In the genomic region with DNA sequence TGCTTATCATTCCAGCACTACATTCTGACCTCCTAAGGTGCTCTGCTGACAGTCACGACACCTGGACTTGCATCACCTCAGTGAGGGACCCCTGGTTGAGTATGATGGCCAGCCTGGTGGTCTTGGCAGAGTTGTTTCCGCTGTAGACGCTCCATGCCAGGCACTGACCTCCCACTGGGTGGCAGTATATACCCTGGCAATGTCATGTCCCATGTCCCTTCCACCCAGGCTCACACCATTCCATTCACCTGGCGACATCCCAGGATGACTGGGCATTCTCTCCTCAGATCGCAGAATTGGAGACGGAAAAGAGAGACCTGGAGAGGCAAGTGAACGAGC, we compare ENCODE assay signal across 1 cellular context.
TF ChIP-seq lines count a peak whose summit lies in the region.

No MANE protein-coding gene starts in this region.

TF ChIP-seq in H1, 55 proteins besides CTCF, POLR2A, EP300 and RAD21:
- TF ChIP-seq TBP (IDR thresholded peaks at IDR 0.05; ENCODE audit: low read depth, low read length), result no peak
- peak; percentile 19 for TF ChIP-seq ASH2L (IDR thresholded peaks at IDR 0.05; ENCODE audit: low read length)
- TF ChIP-seq CHD1 (IDR thresholded peaks at IDR 0.05; ENCODE audit: low read depth, low read length), result no peak
- TF ChIP-seq HDAC2 (IDR thresholded peaks at IDR 0.05; ENCODE audit: borderline replicate concordance in 1 of 2, low read depth in 2 of 2, low read length in 2 of 2), result 0 out of 4 replicates have a peak, but pooled peaks of 1 of the 2 experiments have one; percentile 65
- no peak for TF ChIP-seq CBX5 (IDR thresholded peaks at IDR 0.05; ENCODE audit: low read depth, low read length)
- TF ChIP-seq SUZ12 (IDR thresholded peaks at IDR 0.05; ENCODE audit: low read length), result no peak
- no peak for TF ChIP-seq TAF1 (IDR thresholded peaks at IDR 0.05; ENCODE audit: low read depth, low read length)
- TF ChIP-seq, protein P1, sequence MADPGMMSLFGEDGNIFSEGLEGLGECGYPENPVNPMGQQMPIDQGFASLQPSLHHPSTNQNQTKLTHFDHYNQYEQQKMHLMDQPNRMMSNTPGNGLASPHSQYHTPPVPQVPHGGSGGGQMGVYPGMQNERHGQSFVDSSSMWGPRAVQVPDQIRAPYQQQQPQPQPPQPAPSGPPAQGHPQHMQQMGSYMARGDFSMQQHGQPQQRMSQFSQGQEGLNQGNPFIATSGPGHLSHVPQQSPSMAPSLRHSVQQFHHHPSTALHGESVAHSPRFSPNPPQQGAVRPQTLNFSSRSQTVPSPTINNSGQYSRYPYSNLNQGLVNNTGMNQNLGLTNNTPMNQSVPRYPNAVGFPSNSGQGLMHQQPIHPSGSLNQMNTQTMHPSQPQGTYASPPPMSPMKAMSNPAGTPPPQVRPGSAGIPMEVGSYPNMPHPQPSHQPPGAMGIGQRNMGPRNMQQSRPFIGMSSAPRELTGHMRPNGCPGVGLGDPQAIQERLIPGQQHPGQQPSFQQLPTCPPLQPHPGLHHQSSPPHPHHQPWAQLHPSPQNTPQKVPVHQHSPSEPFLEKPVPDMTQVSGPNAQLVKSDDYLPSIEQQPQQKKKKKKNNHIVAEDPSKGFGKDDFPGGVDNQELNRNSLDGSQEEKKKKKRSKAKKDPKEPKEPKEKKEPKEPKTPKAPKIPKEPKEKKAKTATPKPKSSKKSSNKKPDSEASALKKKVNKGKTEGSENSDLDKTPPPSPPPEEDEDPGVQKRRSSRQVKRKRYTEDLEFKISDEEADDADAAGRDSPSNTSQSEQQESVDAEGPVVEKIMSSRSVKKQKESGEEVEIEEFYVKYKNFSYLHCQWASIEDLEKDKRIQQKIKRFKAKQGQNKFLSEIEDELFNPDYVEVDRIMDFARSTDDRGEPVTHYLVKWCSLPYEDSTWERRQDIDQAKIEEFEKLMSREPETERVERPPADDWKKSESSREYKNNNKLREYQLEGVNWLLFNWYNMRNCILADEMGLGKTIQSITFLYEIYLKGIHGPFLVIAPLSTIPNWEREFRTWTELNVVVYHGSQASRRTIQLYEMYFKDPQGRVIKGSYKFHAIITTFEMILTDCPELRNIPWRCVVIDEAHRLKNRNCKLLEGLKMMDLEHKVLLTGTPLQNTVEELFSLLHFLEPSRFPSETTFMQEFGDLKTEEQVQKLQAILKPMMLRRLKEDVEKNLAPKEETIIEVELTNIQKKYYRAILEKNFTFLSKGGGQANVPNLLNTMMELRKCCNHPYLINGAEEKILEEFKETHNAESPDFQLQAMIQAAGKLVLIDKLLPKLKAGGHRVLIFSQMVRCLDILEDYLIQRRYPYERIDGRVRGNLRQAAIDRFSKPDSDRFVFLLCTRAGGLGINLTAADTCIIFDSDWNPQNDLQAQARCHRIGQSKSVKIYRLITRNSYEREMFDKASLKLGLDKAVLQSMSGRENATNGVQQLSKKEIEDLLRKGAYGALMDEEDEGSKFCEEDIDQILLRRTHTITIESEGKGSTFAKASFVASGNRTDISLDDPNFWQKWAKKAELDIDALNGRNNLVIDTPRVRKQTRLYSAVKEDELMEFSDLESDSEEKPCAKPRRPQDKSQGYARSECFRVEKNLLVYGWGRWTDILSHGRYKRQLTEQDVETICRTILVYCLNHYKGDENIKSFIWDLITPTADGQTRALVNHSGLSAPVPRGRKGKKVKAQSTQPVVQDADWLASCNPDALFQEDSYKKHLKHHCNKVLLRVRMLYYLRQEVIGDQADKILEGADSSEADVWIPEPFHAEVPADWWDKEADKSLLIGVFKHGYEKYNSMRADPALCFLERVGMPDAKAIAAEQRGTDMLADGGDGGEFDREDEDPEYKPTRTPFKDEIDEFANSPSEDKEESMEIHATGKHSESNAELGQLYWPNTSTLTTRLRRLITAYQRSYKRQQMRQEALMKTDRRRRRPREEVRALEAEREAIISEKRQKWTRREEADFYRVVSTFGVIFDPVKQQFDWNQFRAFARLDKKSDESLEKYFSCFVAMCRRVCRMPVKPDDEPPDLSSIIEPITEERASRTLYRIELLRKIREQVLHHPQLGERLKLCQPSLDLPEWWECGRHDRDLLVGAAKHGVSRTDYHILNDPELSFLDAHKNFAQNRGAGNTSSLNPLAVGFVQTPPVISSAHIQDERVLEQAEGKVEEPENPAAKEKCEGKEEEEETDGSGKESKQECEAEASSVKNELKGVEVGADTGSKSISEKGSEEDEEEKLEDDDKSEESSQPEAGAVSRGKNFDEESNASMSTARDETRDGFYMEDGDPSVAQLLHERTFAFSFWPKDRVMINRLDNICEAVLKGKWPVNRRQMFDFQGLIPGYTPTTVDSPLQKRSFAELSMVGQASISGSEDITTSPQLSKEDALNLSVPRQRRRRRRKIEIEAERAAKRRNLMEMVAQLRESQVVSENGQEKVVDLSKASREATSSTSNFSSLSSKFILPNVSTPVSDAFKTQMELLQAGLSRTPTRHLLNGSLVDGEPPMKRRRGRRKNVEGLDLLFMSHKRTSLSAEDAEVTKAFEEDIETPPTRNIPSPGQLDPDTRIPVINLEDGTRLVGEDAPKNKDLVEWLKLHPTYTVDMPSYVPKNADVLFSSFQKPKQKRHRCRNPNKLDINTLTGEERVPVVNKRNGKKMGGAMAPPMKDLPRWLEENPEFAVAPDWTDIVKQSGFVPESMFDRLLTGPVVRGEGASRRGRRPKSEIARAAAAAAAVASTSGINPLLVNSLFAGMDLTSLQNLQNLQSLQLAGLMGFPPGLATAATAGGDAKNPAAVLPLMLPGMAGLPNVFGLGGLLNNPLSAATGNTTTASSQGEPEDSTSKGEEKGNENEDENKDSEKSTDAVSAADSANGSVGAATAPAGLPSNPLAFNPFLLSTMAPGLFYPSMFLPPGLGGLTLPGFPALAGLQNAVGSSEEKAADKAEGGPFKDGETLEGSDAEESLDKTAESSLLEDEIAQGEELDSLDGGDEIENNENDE (IDR thresholded peaks at IDR 0.05; ENCODE audit: insufficient replicate concordance, low read length), result no peak
- peak; percentile 84 for TF ChIP-seq KDM1A (IDR thresholded peaks at IDR 0.05; ENCODE audit: borderline replicate concordance, low read length)
- no peak for TF ChIP-seq NANOG (IDR thresholded peaks at IDR 0.05; ENCODE audit: insufficient read depth, low read depth, low read length, poor library complexity, severe bottlenecking)
- TF ChIP-seq TEAD4 (IDR thresholded peaks at IDR 0.05; ENCODE audit: low read depth, low read length), result peak; percentile 59; the same call in 1 of the 2 replicates
- no peak for TF ChIP-seq CTBP2 (IDR thresholded peaks at IDR 0.05; ENCODE audit: borderline replicate concordance, insufficient read depth, insufficient read length, low read length)
- no peak for TF ChIP-seq RNF2 (IDR thresholded peaks at IDR 0.05; ENCODE audit: borderline replicate concordance, low read depth, low read length, missing control alignments, poor library complexity, severe bottlenecking)
- no peak for TF ChIP-seq YY1 (IDR thresholded peaks at IDR 0.05; ENCODE audit: low read depth, low read length)
- TF ChIP-seq TCF12 (IDR thresholded peaks at IDR 0.05; ENCODE audit: low read depth, low read length), result no peak
- TF ChIP-seq HDAC6 (IDR thresholded peaks at IDR 0.05; ENCODE audit: low read depth, low read length), result no peak
- TF ChIP-seq BACH1 (IDR thresholded peaks at IDR 0.05; ENCODE audit: low read length), result 0 out of 2 replicates have a peak, but pooled peaks have one; percentile 33
- TF ChIP-seq CREB1 (IDR thresholded peaks at IDR 0.05), result 0 out of 2 replicates have a peak, but pooled peaks have one; percentile 34
